In the genomic region with DNA sequence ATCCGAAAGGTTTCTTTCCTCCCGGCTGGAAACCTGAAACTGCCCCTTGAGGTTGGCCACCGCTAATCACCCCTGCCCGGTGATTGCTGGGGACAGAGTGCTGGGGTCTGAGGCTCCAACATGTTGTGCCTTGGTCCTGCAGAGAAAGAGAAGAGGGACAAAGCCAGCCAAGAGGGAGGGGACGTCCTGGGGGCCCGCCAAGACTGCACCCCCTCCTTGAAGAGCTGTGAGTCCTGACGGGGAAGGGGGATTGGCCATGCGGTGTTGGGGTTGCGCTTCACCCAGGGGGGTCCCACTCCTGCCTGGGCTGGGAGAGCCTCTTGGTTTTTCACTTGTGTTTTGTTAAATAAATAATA, we compare ENCODE assay signal across 13 cellular contexts. TPM values are rescaled to one million over a fixed set of nuclear protein-coding genes. Genes with fewer than 3 reads are reported as not detected.
DNase-seq lines count a peak whose midpoint lies in the region; ATAC-seq, FAIRE-seq and TF ChIP-seq lines count a peak whose summit lies in the region.
"Had no signal": no experiment of that assay in that cellular context is flagged by ENCODE, and none has a peak within 500 bp of the region (broad histone marks: within the 10 kb centered on the region; RNA-seq: fewer than 3 reads in every experiment).

No MANE protein-coding gene starts in this region.

- H3K9me2 ChIP-seq in DOHH2 (replicated peaks; ENCODE audit: control insufficient read depth, low read length) (no peaks in the 10 kb centered on the region), OCI-LY7 (ENCODE audit: insufficient read depth, low read length) (no peaks in the 10 kb centered on the region)

- no peak overlapping the region for H3K4me3 ChIP-seq in DOHH2 (ENCODE audit: low read length)
- H3K4me3 ChIP-seq in OCI-LY7 (ENCODE audit: low read depth, low read length, poor library complexity, severe bottlenecking), result peak overlapping the region; percentile 64
- no peak overlapping the region for H3K4me3 ChIP-seq in small intestine (ENCODE audit: low read depth in 1 of 2, low read length in 2 of 2)

- DNase-seq in OCI-LY7 (ENCODE audit: low spot score) (no peak), small intestine (no peak), germinal center (ENCODE audit: low spot score) (no peak), NCI-H226 (no peak)
- DNase-seq: endodermal cell, glutamatergic neuron, kidney glomerular epithelial cell, NCI-H1436, T1000 had no signal

- no peak for FAIRE-seq in small intestine (lab: Jason Lieb, UNC)
- FAIRE-seq: HepG2 had no signal

- no peak overlapping the region for H2AFZ ChIP-seq in OCI-LY7 (ENCODE audit: low read length)

- CTCF ChIA-PET in OCI-LY7 (lab: Charles Lee; ENCODE audit: unreplicated experiment), result no interaction called here

- BruUV-seq in OCI-LY7 (replicated peaks; lab: Mats Ljungman, UMichigan), result no TSS peak

- no peak for ATAC-seq in HG02571 (IDR thresholded peaks at IDR 0.05; ENCODE audit: unreplicated experiment)

- H3F3A ChIP-seq in DOHH2 (ENCODE audit: control insufficient read depth, insufficient read depth), result no peaks in the 10 kb centered on the region; the same call in 1 of the 2 replicates

- H3K4me2 ChIP-seq in DOHH2 (ENCODE audit: low read length) (peak overlapping the region; percentile 57), OCI-LY7 (ENCODE audit: low read length) (peak overlapping the region; percentile 77)

- H3K27me3 ChIP-seq in DOHH2 (ENCODE audit: control insufficient read depth, low read length) (no peaks in the 10 kb centered on the region; the same call in 1 of the 2 replicates), small intestine (ENCODE audit: control insufficient read depth in 2 of 2, insufficient read depth in 2 of 2, low read length in 2 of 2) (no peaks in the 10 kb centered on the region)

- H3K27ac ChIP-seq in DOHH2 (ENCODE audit: low read depth, low read length) (no peak overlapping the region; the same call in 1 of the 2 replicates), OCI-LY7 (ENCODE audit: low read depth, low read length, poor library complexity, severe bottlenecking) (peak overlapping the region; percentile 85), cingulate gyrus (ENCODE audit: low read depth, low read length) (peak overlapping the region; percentile 93), small intestine (ENCODE audit: low read depth in 1 of 2, low read length in 1 of 2) (peak overlapping the region; percentile 82 to 87)

- intact Hi-C loops in OCI-LY7 (cut with micrococcal nuclease; ENCODE audit: unreplicated experiment), result loop anchor here (1.0 to 5.0 kb wide), 2 partner anchors 17 to 54 kb away; partner anchors contain the start of gene MAN1C1

- no peaks in the 10 kb centered on the region for H3K9me3 ChIP-seq in DOHH2 (ENCODE audit: control insufficient read depth, insufficient read depth, low read length)
- H3K9me3 ChIP-seq in OCI-LY7 (ENCODE audit: low read length), result no peaks in the 10 kb centered on the region
- H3K9me3 ChIP-seq in small intestine (ENCODE audit: control insufficient read depth, low read depth), result no peaks in the 10 kb centered on the region

- TF ChIP-seq CTCF in DOHH2 (IDR thresholded peaks at IDR 0.05; ENCODE audit: low read depth, low read length, poor library complexity, severe bottlenecking) (no peak), OCI-LY7 (conservative IDR thresholded peaks at IDR 0.05; ENCODE audit: low read length) (no peak)

- H3K36me3 ChIP-seq in DOHH2 (ENCODE audit: control insufficient read depth, low read length), result no peaks in the 10 kb centered on the region
- peaks cover 28% of the 10 kb centered on the region; the same call in 1 of the 2 replicates for H3K36me3 ChIP-seq in OCI-LY7 (ENCODE audit: insufficient read depth, low read length)
- H3K36me3 ChIP-seq in small intestine (ENCODE audit: control insufficient read depth in 2 of 2, insufficient read depth in 2 of 2, low read length in 2 of 2), result peaks cover 0 to 2% of the 10 kb centered on the region in 2 donors

- WGBS in small intestine, 3 donors, result 62 to 73% (median 71%) methylated on average over 9 of the region's 9 CpGs

- no peaks in the 10 kb centered on the region for H4K20me1 ChIP-seq in DOHH2 (ENCODE audit: control insufficient read depth, insufficient read depth, low read depth, low read length)
- H4K20me1 ChIP-seq in OCI-LY7 (ENCODE audit: insufficient read depth, low read length), result no peaks in the 10 kb centered on the region

- H3K4me1 ChIP-seq in DOHH2 (ENCODE audit: control insufficient read depth, low read length) (peaks cover 57% of the 10 kb centered on the region), OCI-LY7 (ENCODE audit: insufficient read depth, low read length, poor library complexity, severe bottlenecking) (peaks cover 86% of the 10 kb centered on the region), small intestine (ENCODE audit: control insufficient read depth in 2 of 2, insufficient read depth in 1 of 2, low read depth in 1 of 2, low read length in 1 of 2) (peaks cover 10 to 17% of the 10 kb centered on the region in 2 donors)

- H3K79me2 ChIP-seq in DOHH2 (ENCODE audit: control insufficient read depth, low read length) (no peaks in the 10 kb centered on the region), OCI-LY7 (ENCODE audit: insufficient read depth, low read depth, low read length) (0 out of 2 replicates have a peak, but pooled peaks cover 4% of the 10 kb centered on the region)

- POLR2A ChIA-PET in OCI-LY7 (lab: Charles Lee), result no interaction called here

RNA-seq across cellular contexts. Expression of gene LDLRAP1, which starts 19.5 kb away (rescaled TPM):
- total RNA-seq in OCI-LY7 (2014; rRNA removed; shearing (Covaris generic)), result 12.6 and 14.9 TPM in 2 replicates
- total RNA-seq in OCI-LY7 (2022), result 30.3 and 36.2 TPM in 2 replicates
- 10 to 100 TPM in 2 of 3 donors, 1 to 10 TPM in 1; 9.5 to 18.2 (median 13.0) TPM for polyA plus RNA-seq in small intestine

RNA-seq across cellular contexts. Expression of gene MAN1C1, which starts 53.7 kb away (rescaled TPM):
- total RNA-seq in OCI-LY7 (2014; rRNA removed; shearing (Covaris generic)), result 2.4 and 3.0 TPM in 2 replicates
- 4.6 and 4.9 TPM in 2 replicates for total RNA-seq in OCI-LY7 (2022)
- 1 to 10 TPM in 2 of 3 donors, under 1 TPM in 1; 0.67 to 5.4 (median 1.4) TPM for polyA plus RNA-seq in small intestine
